In the genomic region with DNA sequence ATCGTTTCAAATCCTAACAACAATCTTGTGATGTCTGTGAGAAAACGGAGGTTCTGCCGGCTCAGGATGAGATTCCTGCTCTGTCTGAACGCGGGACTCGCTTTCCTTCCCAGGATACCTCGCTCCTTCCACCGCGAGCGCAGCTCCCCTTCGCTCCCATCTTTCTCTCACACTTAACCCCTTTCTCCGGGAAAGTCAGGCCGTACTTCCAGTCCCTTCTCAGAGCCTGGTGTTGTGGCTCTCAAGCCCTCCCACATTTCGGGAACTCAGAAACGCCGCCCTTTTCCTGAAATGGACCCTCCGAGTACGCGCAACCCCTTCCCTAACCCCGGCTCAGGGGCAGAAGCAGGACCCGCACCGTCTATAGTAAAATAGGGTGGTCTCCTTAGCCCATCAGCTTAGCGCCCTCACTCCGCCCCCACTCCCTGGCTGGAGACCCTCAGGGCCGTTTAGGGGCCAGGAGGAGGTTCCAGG, we compare ENCODE assay signal across 8 cellular contexts. TPM values are rescaled to one million over a fixed set of nuclear protein-coding genes. Genes with fewer than 3 reads are reported as not detected.
A peak's percentile ranks its signal among the peaks of the same experiment; 100 is the strongest.
DNase-seq lines count a peak whose midpoint lies in the region; ATAC-seq and TF ChIP-seq lines count a peak whose summit lies in the region.

No MANE protein-coding gene starts in this region.

- CTCF ChIA-PET in AG04449 (lab: Yijun Ruan, JAX): interaction anchor here (0.5 to 13.7 kb wide), 3 partner anchors 19 to 29 kb away, joined by 3 to 134 read pairs (median 3); no protein-coding TSS in a partner anchor
- CTCF ChIA-PET in activated CD4-positive, alpha-beta memory T cell treated with anti-CD3 and anti-CD28 coated beads, Interleukin-2, amount 10 ng/mL, durations not matched to agents 7 days and 5 days (lab: Charles Lee): interaction anchor here (0.6 to 2.0 kb wide), 6 partner anchors 21 to 320 kb away, joined by 3 to 8 read pairs (median 4); no protein-coding TSS in a partner anchor

- H3K27me3 Mint-ChIP-seq in activated CD4-positive, alpha-beta memory T cell treated with anti-CD3 and anti-CD28 coated beads, Interleukin-2, amount 10 ng/mL, durations not matched to agents 7 days and 5 days: no peaks in the 10 kb centered on the region
- no peaks in the 10 kb centered on the region for H3K27me3 Mint-ChIP-seq in osteocyte (ENCODE audit: unreplicated experiment)

- ATAC-seq in HG02840 (IDR thresholded peaks at IDR 0.05; ENCODE audit: low FRiP score, unreplicated experiment): no peak

- H3K9me3 Mint-ChIP-seq in activated CD4-positive, alpha-beta memory T cell treated with anti-CD3 and anti-CD28 coated beads, Interleukin-2, amount 10 ng/mL, durations not matched to agents 7 days and 5 days: no peaks in the 10 kb centered on the region
- H3K9me3 Mint-ChIP-seq in osteocyte (ENCODE audit: unreplicated experiment): no peaks in the 10 kb centered on the region

- H3K4me3 Mint-ChIP-seq in activated CD4-positive, alpha-beta memory T cell treated with anti-CD3 and anti-CD28 coated beads, Interleukin-2, amount 10 ng/mL, durations not matched to agents 7 days and 5 days: peak overlapping the region; percentile 99
- H3K4me3 Mint-ChIP-seq in osteocyte (ENCODE audit: unreplicated experiment): peak overlapping the region; percentile 95

- DNase-seq in AG04449 (ENCODE audit: low read depth, low spot score) (no peak), GM12865 (ENCODE audit: low read depth) (no peak), Kasumi-1 (lab: John Stamatoyannopoulos, UW) (peak; percentile 75 to 86), glomerular visceral epithelial cell (ENCODE audit: extremely low spot score) (peak; percentile 57), osteocyte (ENCODE audit: extremely low spot score, unreplicated experiment) (no peak), LoVo (ENCODE audit: low spot score) (no peak)
- DNase-seq in activated CD4-positive, alpha-beta memory T cell treated with anti-CD3 and anti-CD28 coated beads, Interleukin-2, amount 10 ng/mL, durations not matched to agents 7 days and 5 days: no peak

- H3K4me3 ChIP-seq in AG04449 (ENCODE audit: low read depth, low read length) (peak overlapping the region; percentile 99), GM12865 (ENCODE audit: low read depth, low read length) (peak overlapping the region; percentile 69)

- H3K4me1 Mint-ChIP-seq in activated CD4-positive, alpha-beta memory T cell treated with anti-CD3 and anti-CD28 coated beads, Interleukin-2, amount 10 ng/mL, durations not matched to agents 7 days and 5 days: peaks cover 44% of the 10 kb centered on the region
- peaks cover 57% of the 10 kb centered on the region for H3K4me1 Mint-ChIP-seq in osteocyte (ENCODE audit: unreplicated experiment)

- POLR2A ChIA-PET in AG04449 (lab: Yijun Ruan, JAX): interaction anchor here (0.8 to 1.4 kb wide), 7 partner anchors 20 to 542 kb away, joined by 3 to 5 read pairs (median 4); a partner anchor contains a TSS
- POLR2A ChIA-PET in activated CD4-positive, alpha-beta memory T cell treated with anti-CD3 and anti-CD28 coated beads, Interleukin-2, amount 10 ng/mL, durations not matched to agents 7 days and 5 days (lab: Charles Lee): interaction anchor here (0.7 to 7.1 kb wide), 27 partner anchors 9 to 735 kb away, joined by 3 to 95 read pairs (median 5); a partner anchor contains a TSS

- TF ChIP-seq CTCF in AG04449 (IDR thresholded peaks at IDR 0.05; ENCODE audit: insufficient read depth, low read length, missing control alignments): no peak
- TF ChIP-seq CTCF in GM12865 (IDR thresholded peaks at IDR 0.05; ENCODE audit: insufficient read depth, low read depth, low read length, missing control alignments): no peak
- TF ChIP-seq CTCF in osteocyte (IDR thresholded peaks at IDR 0.05): no peak

- H3K27ac Mint-ChIP-seq in activated CD4-positive, alpha-beta memory T cell treated with anti-CD3 and anti-CD28 coated beads, Interleukin-2, amount 10 ng/mL, durations not matched to agents 7 days and 5 days: peak overlapping the region; percentile 94
- peak overlapping the region; percentile 97 for H3K27ac Mint-ChIP-seq in osteocyte (ENCODE audit: unreplicated experiment)

- H3K36me3 Mint-ChIP-seq in activated CD4-positive, alpha-beta memory T cell treated with anti-CD3 and anti-CD28 coated beads, Interleukin-2, amount 10 ng/mL, durations not matched to agents 7 days and 5 days (ENCODE audit: low read depth): peaks cover 26% of the 10 kb centered on the region
- H3K36me3 Mint-ChIP-seq in osteocyte (ENCODE audit: unreplicated experiment): peaks cover 10% of the 10 kb centered on the region

RNA-seq across cellular contexts. Expression of a gene that starts 0.4 kb away (rescaled TPM):
- total RNA-seq in activated CD4-positive, alpha-beta memory T cell treated with anti-CD3 and anti-CD28 coated beads, Interleukin-2, amount 10 ng/mL, durations not matched to agents 7 days and 5 days: 10 to 100 TPM; 46.9 to 48.8 TPM
- 71.1 and 71.5 TPM in 2 replicates for total RNA-seq in osteocyte

RNA-seq across cellular contexts. Expression of a gene that starts 47.6 kb away (rescaled TPM):
- total RNA-seq in activated CD4-positive, alpha-beta memory T cell treated with anti-CD3 and anti-CD28 coated beads, Interleukin-2, amount 10 ng/mL, durations not matched to agents 7 days and 5 days: 10 to 100 TPM; 40.0 to 41.3 TPM
- 18.7 and 20.5 TPM in 2 replicates for total RNA-seq in osteocyte

Comparison
In these comparisons a context has a peak if more than half of its experiments do, and no peak if none do; other contexts are left out.
1. DNase-seq: peak in Kasumi-1 (2 of 2) and glomerular visceral epithelial cell (single experiment); none in AG04449 (single experiment), GM12865 (single experiment), activated CD4-positive, alpha-beta memory T cell treated with anti-CD3 and anti-CD28 coated beads, Interleukin-2, amount 10 ng/mL, durations not matched to agents 7 days and 5 days (single experiment), osteocyte (single experiment) and LoVo (single experiment).